ENCODE assay signal across 8 cellular contexts in genomic region chr9:7976167-7976755, GRCh38.
DNase-seq lines count a peak whose midpoint lies in the region; ATAC-seq and TF ChIP-seq lines count a peak whose summit lies in the region.

No MANE protein-coding gene starts in this region.

- no peaks in the 10 kb centered on the region for H3K27me3 Mint-ChIP-seq in activated T-cell treated with anti-CD3 and anti-CD28 coated beads, Interleukin-2, amount 50 U/mL, for 24 hours
- H3K27me3 Mint-ChIP-seq in MCF 10A (ENCODE audit: insufficient read depth, unreplicated experiment): no peaks in the 10 kb centered on the region

- DNase-seq in GM12865 (ENCODE audit: low read depth) (peak; percentile 90), Kasumi-1 (lab: John Stamatoyannopoulos, UW) (peak; percentile 82 to 88), DMS153 treated with DMSO at 0.1 percent for 48 hours (lab: John Stamatoyannopoulos, UW; ENCODE audit: unreplicated experiment) (no peak), MCF 10A (ENCODE audit: unreplicated experiment) (no peak), NCI-H146 (lab: John Stamatoyannopoulos, UW) (no peak)
- DNase-seq in activated T-cell treated with anti-CD3 and anti-CD28 coated beads, Interleukin-2, amount 50 U/mL, for 24 hours: no peak
- DNase-seq in stimulated activated CD4-positive, alpha-beta T cell treated with anti-CD3 and anti-CD28 coated beads, Interleukin-15, amount 100 ng/mL, for 1 hour (ENCODE audit: low read depth in 1 of 2, low spot score in 1 of 2): peak; percentile 4 to 17

- H3K9me3 Mint-ChIP-seq in activated T-cell treated with anti-CD3 and anti-CD28 coated beads, Interleukin-2, amount 50 U/mL, for 24 hours: peaks cover 3% of the 10 kb centered on the region
- peaks cover 8% of the 10 kb centered on the region for H3K9me3 Mint-ChIP-seq in MCF 10A (ENCODE audit: unreplicated experiment)

- CTCF ChIA-PET in MCF 10A (lab: Yijun Ruan, JAX): interaction anchor here (0.7 to 1.4 kb wide), 2 partner anchors 9 to 511 kb away, joined by 4 read pairs; no protein-coding TSS in a partner anchor

- peak overlapping the region; percentile 93 for H3K27ac Mint-ChIP-seq in activated T-cell treated with anti-CD3 and anti-CD28 coated beads, Interleukin-2, amount 50 U/mL, for 24 hours
- no peak overlapping the region for H3K27ac Mint-ChIP-seq in MCF 10A (ENCODE audit: low read depth, unreplicated experiment)

- peak; percentile 98 for ATAC-seq in GM21717 (IDR thresholded peaks at IDR 0.05; ENCODE audit: unreplicated experiment)

- POLR2A ChIA-PET in MCF 10A (lab: Yijun Ruan, JAX): interaction anchor here (0.6 kb wide), 1 partner anchor 54 kb away, joined by 3 read pairs; no protein-coding TSS in a partner anchor

- H3K4me3 ChIP-seq in GM12865 (ENCODE audit: low read depth, low read length): no peak overlapping the region

- H3K4me3 Mint-ChIP-seq in activated T-cell treated with anti-CD3 and anti-CD28 coated beads, Interleukin-2, amount 50 U/mL, for 24 hours: peak overlapping the region; percentile 44
- H3K4me3 Mint-ChIP-seq in MCF 10A (ENCODE audit: unreplicated experiment): no peak overlapping the region

- TF ChIP-seq CTCF in GM12865 (IDR thresholded peaks at IDR 0.05; ENCODE audit: insufficient read depth, low read depth, low read length, missing control alignments): no peak
- no peak for TF ChIP-seq CTCF in MCF 10A (IDR thresholded peaks at IDR 0.05; ENCODE audit: unreplicated experiment)

- H3K36me3 Mint-ChIP-seq in activated T-cell treated with anti-CD3 and anti-CD28 coated beads, Interleukin-2, amount 50 U/mL, for 24 hours (ENCODE audit: low read depth): no peaks in the 10 kb centered on the region
- H3K36me3 Mint-ChIP-seq in MCF 10A (ENCODE audit: insufficient read depth, unreplicated experiment): no peaks in the 10 kb centered on the region

- BruUV-seq in MCF 10A (replicated peaks; lab: Mats Ljungman, UMichigan): no TSS peak

- peaks cover 83% of the 10 kb centered on the region for H3K4me1 Mint-ChIP-seq in activated T-cell treated with anti-CD3 and anti-CD28 coated beads, Interleukin-2, amount 50 U/mL, for 24 hours (ENCODE audit: low read depth)
- H3K4me1 Mint-ChIP-seq in MCF 10A (ENCODE audit: insufficient read depth, unreplicated experiment): no peaks in the 10 kb centered on the region

- intact Hi-C loops in MCF 10A (cut with micrococcal nuclease): no loop called here

Comparison
In these comparisons a context has a peak if more than half of its experiments do, and no peak if none do; other contexts are left out.
1. DNase-seq: peak in GM12865 (single experiment), Kasumi-1 (2 of 2) and stimulated activated CD4-positive, alpha-beta T cell treated with anti-CD3 and anti-CD28 coated beads, Interleukin-15, amount 100 ng/mL, for 1 hour (2 of 2); none in activated T-cell treated with anti-CD3 and anti-CD28 coated beads, Interleukin-2, amount 50 U/mL, for 24 hours (single experiment), DMS153 treated with DMSO at 0.1 percent for 48 hours (single experiment), MCF 10A (single experiment) and NCI-H146 (single experiment).